Comparison of ENCODE assay signal across 1 cellular context in genomic region chr10:43263551-43264323, GRCh38.
TF ChIP-seq lines count a peak whose summit lies in the region.

No MANE protein-coding gene starts in this region.

TF ChIP-seq in H1, 55 proteins besides CTCF, POLR2A, EP300 and RAD21 (continued from another document):
- no peak for TF ChIP-seq CHD2 (IDR thresholded peaks at IDR 0.05; ENCODE audit: low read length)
